Comparison of ENCODE assay signal across 8 cellular contexts in genomic region chr13:28659611-28659970, GRCh38. TPM values are rescaled to one million over a fixed set of nuclear protein-coding genes. Genes with fewer than 3 reads are reported as not detected.
DNase-seq lines count a peak whose midpoint lies in the region; ATAC-seq, FAIRE-seq and TF ChIP-seq lines count a peak whose summit lies in the region.

No MANE protein-coding gene starts in this region.

- H3K4me1 ChIP-seq in right atrium auricular region = peaks cover 0 to 50% of the 10 kb centered on the region in 2 donors
- H3K4me1 ChIP-seq in small intestine (ENCODE audit: control insufficient read depth in 2 of 2, insufficient read depth in 1 of 2, low read depth in 1 of 2, low read length in 1 of 2) = peaks cover 0 to 9% of the 10 kb centered on the region in 2 donors

- peak overlapping the region; percentile 90 to 98 for H3K27ac ChIP-seq in right atrium auricular region
- H3K27ac ChIP-seq in small intestine (ENCODE audit: low read depth in 1 of 2, low read length in 1 of 2) = peak overlapping the region; percentile 87 to 96

- 2 to 7% (median 3%) methylated on average over 4 of the region's 4 CpGs for WGBS in small intestine, 3 donors

- H3K4me3 ChIP-seq in AG09309 (ENCODE audit: control insufficient read depth, low read depth, low read length) = peak overlapping the region; percentile 94
- peak overlapping the region; percentile 75 to 90 for H3K4me3 ChIP-seq in right atrium auricular region
- peak overlapping the region; percentile 86 to 87 for H3K4me3 ChIP-seq in small intestine (ENCODE audit: low read depth in 1 of 2, low read length in 2 of 2)

- H3K27ac Mint-ChIP-seq in activated CD8-positive, alpha-beta T cell treated with anti-CD3 and anti-CD28 coated beads for 36 hours = peak overlapping the region; percentile 99

- H3K9me3 ChIP-seq in right atrium auricular region (no peaks in the 10 kb centered on the region), small intestine (ENCODE audit: control insufficient read depth, low read depth) (no peaks in the 10 kb centered on the region)

- H3K4me1 Mint-ChIP-seq in activated CD8-positive, alpha-beta T cell treated with anti-CD3 and anti-CD28 coated beads for 36 hours (ENCODE audit: low read depth) = peaks cover 58% of the 10 kb centered on the region

- CTCF ChIA-PET in activated CD8-positive, alpha-beta T cell treated with anti-CD3 and anti-CD28 coated beads for 36 hours (lab: Charles Lee) = no interaction called here

- H3K9me3 Mint-ChIP-seq in activated CD8-positive, alpha-beta T cell treated with anti-CD3 and anti-CD28 coated beads for 36 hours = no peaks in the 10 kb centered on the region

- POLR2A ChIA-PET in activated CD8-positive, alpha-beta T cell treated with anti-CD3 and anti-CD28 coated beads for 36 hours (lab: Charles Lee) = interaction anchor here (1.0 to 1.5 kb wide), 5 partner anchors 10 to 167 kb away, joined by 3 to 7 read pairs (median 3); no protein-coding TSS in a partner anchor

- H3K27me3 ChIP-seq in right atrium auricular region = no peaks in the 10 kb centered on the region
- no peaks in the 10 kb centered on the region for H3K27me3 ChIP-seq in small intestine (ENCODE audit: control insufficient read depth in 2 of 2, insufficient read depth in 2 of 2, low read length in 2 of 2)

- DNase-seq in AG09309 (ENCODE audit: low read depth) (no peak), right atrium auricular region (ENCODE audit: low spot score) (no peak), small intestine (peak; percentile 23), NCI-H510A (lab: John Stamatoyannopoulos, UW) (no peak)
- peak; percentile 41 for DNase-seq in activated CD8-positive, alpha-beta T cell treated with anti-CD3 and anti-CD28 coated beads for 36 hours
- no peak for DNase-seq in activated effector memory CD4-positive, alpha-beta T cell treated with anti-CD3 and anti-CD28 coated beads, Interleukin-2, amount 50 U/mL, for 16 hours

- H3K36me3 ChIP-seq in right atrium auricular region (peaks cover 27% of the 10 kb centered on the region), small intestine (ENCODE audit: control insufficient read depth in 2 of 2, insufficient read depth in 2 of 2, low read length in 2 of 2) (peaks cover 4 to 9% of the 10 kb centered on the region in 2 donors)

- H3K27me3 Mint-ChIP-seq in activated CD8-positive, alpha-beta T cell treated with anti-CD3 and anti-CD28 coated beads for 36 hours = no peaks in the 10 kb centered on the region

- no peak for FAIRE-seq in small intestine (lab: Jason Lieb, UNC)

- TF ChIP-seq CTCF in AG09309 (IDR thresholded peaks at IDR 0.05; ENCODE audit: control insufficient read depth, insufficient read depth, low read depth, low read length, missing control alignments) = no peak
- no peak for TF ChIP-seq CTCF in activated CD8-positive, alpha-beta T cell treated with anti-CD3 and anti-CD28 coated beads for 36 hours (IDR thresholded peaks at IDR 0.05)
- no peak for TF ChIP-seq CTCF in right atrium auricular region (IDR thresholded peaks at IDR 0.05)

- ATAC-seq in GM19025 (IDR thresholded peaks at IDR 0.05; ENCODE audit: low read depth, unreplicated experiment) (peak; percentile 17), HG03432 (IDR thresholded peaks at IDR 0.05; ENCODE audit: unreplicated experiment) (peak; percentile 29)
- ATAC-seq in activated CD8-positive, alpha-beta T cell treated with anti-CD3 and anti-CD28 coated beads for 36 hours = peak; percentile 68

- H3K36me3 Mint-ChIP-seq in activated CD8-positive, alpha-beta T cell treated with anti-CD3 and anti-CD28 coated beads for 36 hours (ENCODE audit: low read depth) = peaks cover 57% of the 10 kb centered on the region

- intact Hi-C loops in activated CD8-positive, alpha-beta T cell treated with anti-CD3 and anti-CD28 coated beads for 36 hours (cut with micrococcal nuclease) = no loop called here

- H3K4me3 Mint-ChIP-seq in activated CD8-positive, alpha-beta T cell treated with anti-CD3 and anti-CD28 coated beads for 36 hours = peak overlapping the region; percentile 98

RNA-seq across cellular contexts. Expression of gene POMP, which starts 0.7 kb away (rescaled TPM):
- 100 to 1,000 TPM; 106 to 116 TPM for total RNA-seq in activated CD8-positive, alpha-beta T cell treated with anti-CD3 and anti-CD28 coated beads for 36 hours
- total RNA-seq in right atrium auricular region = 10 to 100 TPM; 88.2 to 93.7 TPM
- 100 to 1,000 TPM in 2 of 3 donors, 10 to 100 TPM in 1; 94.5 to 121 (median 115) TPM for polyA plus RNA-seq in small intestine

RNA-seq across cellular contexts. Expression of gene SLC46A3, which starts 59.2 kb away (rescaled TPM):
- total RNA-seq in activated CD8-positive, alpha-beta T cell treated with anti-CD3 and anti-CD28 coated beads for 36 hours = 1 to 10 TPM; 3.2 to 3.4 TPM
- total RNA-seq in right atrium auricular region = 10 to 100 TPM; 13.5 to 24.1 TPM
- polyA plus RNA-seq in small intestine = 10 to 100 TPM; 24.8 to 78.3 (median 51.1) TPM

Comparison
In these comparisons a context has a peak if more than half of its experiments do, and no peak if none do; other contexts are left out.
1. DNase-seq: peak in activated CD8-positive, alpha-beta T cell treated with anti-CD3 and anti-CD28 coated beads for 36 hours (single experiment) and small intestine (single experiment); none in AG09309 (single experiment), right atrium auricular region (single experiment), activated effector memory CD4-positive, alpha-beta T cell treated with anti-CD3 and anti-CD28 coated beads, Interleukin-2, amount 50 U/mL, for 16 hours (single experiment) and NCI-H510A (single experiment).
2. ATAC-seq: peak in every context shown above with its lines; median percentile 68 in activated CD8-positive, alpha-beta T cell treated with anti-CD3 and anti-CD28 coated beads for 36 hours; 29 in HG03432; 17 in GM19025.
3. Peak in every context shown above with its lines, with median percentiles within 50 percentile points of each other: H3K4me3 ChIP-seq.